In genomic region chr1:193538004-193538355, GRCh38 we compare ENCODE assay signal across 13 cellular contexts.
DNase-seq lines count a peak whose midpoint lies in the region; ATAC-seq and TF ChIP-seq lines count a peak whose summit lies in the region.
"Had no signal": no experiment of that assay in that cellular context is flagged by ENCODE, and none has a peak within 500 bp of the region (broad histone marks: within the 10 kb centered on the region; RNA-seq: fewer than 3 reads in every experiment).

No MANE protein-coding gene starts in this region.

- peaks cover 62% of the 10 kb centered on the region for H3K4me1 Mint-ChIP-seq in activated T-cell treated with anti-CD3 and anti-CD28 coated beads, Interleukin-2, amount 50 U/mL, for 24 hours (ENCODE audit: low read depth)
- peaks cover 13 to 62% (median 50%) of the 10 kb centered on the region in 7 donors for H3K4me1 Mint-ChIP-seq in naive thymus-derived CD4-positive, alpha-beta T cell

- no peaks in the 10 kb centered on the region for H3K27me3 Mint-ChIP-seq in activated T-cell treated with anti-CD3 and anti-CD28 coated beads, Interleukin-2, amount 50 U/mL, for 24 hours
- H3K27me3 Mint-ChIP-seq in naive thymus-derived CD4-positive, alpha-beta T cell = no peaks in the 10 kb centered on the region

- no peaks in the 10 kb centered on the region for H3K36me3 ChIP-seq in naive thymus-derived CD4-positive, alpha-beta T cell (ENCODE audit: control insufficient read depth in 2 of 3, insufficient read depth in 3 of 3, low read length in 3 of 3)
- H3K36me3 ChIP-seq: neutrophil had no signal

- DNase-seq in activated T-cell treated with anti-CD3 and anti-CD28 coated beads, Interleukin-2, amount 50 U/mL, for 24 hours = no peak
- DNase-seq in activated T-cell treated with anti-CD3 and anti-CD28 coated beads, Interleukin-2, amount 50 U/mL, for 48 hours = no peak
- DNase-seq in naive thymus-derived CD4-positive, alpha-beta T cell = no peak
- no peak for DNase-seq in COLO829 (ENCODE audit: low spot score)
- no peak for DNase-seq in AG08396 (ENCODE audit: low spot score)
- no peak for DNase-seq in A172 (ENCODE audit: low spot score)
- DNase-seq: activated gamma-delta T cell, left ventricle myocardium superior, NCI-H187 had no signal

- peak overlapping the region; percentile 30 for H3K4me3 Mint-ChIP-seq in activated T-cell treated with anti-CD3 and anti-CD28 coated beads, Interleukin-2, amount 50 U/mL, for 24 hours
- peak overlapping the region in 5 of 10 donors; percentile 17 to 67 (median 44) for H3K4me3 Mint-ChIP-seq in naive thymus-derived CD4-positive, alpha-beta T cell

- intact Hi-C loops in naive thymus-derived CD4-positive, alpha-beta T cell (cut with micrococcal nuclease) = loop anchor here (1.0 to 10.0 kb wide), 5 partner anchors 13 to 963 kb away; partner anchors contain the start of gene RGS1 (in 1 of the 2)

- peak overlapping the region; percentile 91 for H3K27ac Mint-ChIP-seq in activated T-cell treated with anti-CD3 and anti-CD28 coated beads, Interleukin-2, amount 50 U/mL, for 24 hours
- peak overlapping the region in 3 of 9 donors; percentile 2 to 89 (median 61) for H3K27ac Mint-ChIP-seq in naive thymus-derived CD4-positive, alpha-beta T cell

- POLR2A ChIA-PET in naive thymus-derived CD4-positive, alpha-beta T cell (lab: Charles Lee) = no interaction called here

- ATAC-seq in GM21825 (IDR thresholded peaks at IDR 0.05; ENCODE audit: unreplicated experiment) = peak; percentile 1
- 0 out of 3 replicates have a peak, but pooled peaks have one; percentile 14 for ATAC-seq in SK-N-SH treated with all-trans-retinoic acid at 6 μM for 48 hours
- ATAC-seq in naive thymus-derived CD4-positive, alpha-beta T cell = peak; percentile 8
- ATAC-seq: HepG2, left ventricle myocardium superior had no signal

- H3K27ac ChIP-seq in naive thymus-derived CD4-positive, alpha-beta T cell (ENCODE audit: low read depth, low read length) = no peak overlapping the region
- H3K27ac ChIP-seq: neutrophil had no signal

- H3K4me1 ChIP-seq in naive thymus-derived CD4-positive, alpha-beta T cell (ENCODE audit: control insufficient read depth in 2 of 2, insufficient read depth in 2 of 2, low read length in 2 of 2) = peaks cover 14 to 41% of the 10 kb centered on the region in 2 donors

- no peaks in the 10 kb centered on the region for H3K27me3 ChIP-seq in naive thymus-derived CD4-positive, alpha-beta T cell (ENCODE audit: control insufficient read depth in 2 of 2, insufficient read depth in 2 of 2, low read length in 2 of 2)
- H3K27me3 ChIP-seq: neutrophil had no signal

- CTCF ChIA-PET in naive thymus-derived CD4-positive, alpha-beta T cell (lab: Charles Lee) = no interaction called here

- H3K9me3 Mint-ChIP-seq in activated T-cell treated with anti-CD3 and anti-CD28 coated beads, Interleukin-2, amount 50 U/mL, for 24 hours = peaks cover 2% of the 10 kb centered on the region
- H3K9me3 Mint-ChIP-seq in naive thymus-derived CD4-positive, alpha-beta T cell = peaks cover 0 to 16% (median 0%) of the 10 kb centered on the region in 11 donors

- H3K36me3 Mint-ChIP-seq in activated T-cell treated with anti-CD3 and anti-CD28 coated beads, Interleukin-2, amount 50 U/mL, for 24 hours (ENCODE audit: low read depth) = no peaks in the 10 kb centered on the region
- peaks cover 0 to 39% (median 0%) of the 10 kb centered on the region in 5 donors for H3K36me3 Mint-ChIP-seq in naive thymus-derived CD4-positive, alpha-beta T cell

- H3K9me3 ChIP-seq in naive thymus-derived CD4-positive, alpha-beta T cell (ENCODE audit: control insufficient read depth in 2 of 3, low read length in 3 of 3) = no peaks in the 10 kb centered on the region
- H3K9me3 ChIP-seq: neutrophil had no signal

- peak overlapping the region; percentile 32 for H3K4me3 ChIP-seq in naive thymus-derived CD4-positive, alpha-beta T cell (ENCODE audit: low read length)

TF ChIP-seq in SK-N-SH treated with all-trans-retinoic acid at 6 μM for 48 hours, 23 proteins besides CTCF, POLR2A, EP300 and RAD21:
- TF ChIP-seq OSR1 (CRISPR knock-in tag; IDR thresholded peaks at IDR 0.05) (no peak), TCF4 (CRISPR knock-in tag; IDR thresholded peaks at IDR 0.05; ENCODE audit: borderline replicate concordance) (no peak), CSDC2 (CRISPR knock-in tag; IDR thresholded peaks at IDR 0.05) (no peak), TOX (CRISPR knock-in tag; IDR thresholded peaks at IDR 0.05; ENCODE audit: borderline replicate concordance) (no peak)
TF ChIP-seq in SK-N-SH treated with all-trans-retinoic acid at 6 μM for 48 hours: peak in this region for 0.
